In genomic region chr17:49762148-49762941, GRCh38 we compare ENCODE assay signal across 10 cellular contexts. TPM values are rescaled to one million over a fixed set of nuclear protein-coding genes. Genes with fewer than 3 reads are reported as not detected.
A peak's percentile ranks its signal among the peaks of the same experiment; 100 is the strongest.
DNase-seq lines count a peak whose midpoint lies in the region; ATAC-seq lines count a peak whose summit lies in the region.
"Had no signal": no experiment of that assay in that cellular context is flagged by ENCODE, and none has a peak within 500 bp of the region (broad histone marks: within the 10 kb centered on the region; RNA-seq: fewer than 3 reads in every experiment).

No MANE protein-coding gene starts in this region.

- POLR2A ChIA-PET in activated CD4-positive, alpha-beta T cell treated with anti-CD3 and anti-CD28 coated beads for 36 hours (lab: Charles Lee) = interaction anchor here (0.9 to 3.1 kb wide), 5 partner anchors 13 to 54 kb away, joined by 3 to 28 read pairs (median 17); partner anchors contain the start of genes KAT7 and SLC35B1

- peak overlapping the region; percentile 93 for H3K4me3 ChIP-seq in iPS-18a (ENCODE audit: low read length)

- peak overlapping the region; percentile 77 for H3K9ac ChIP-seq in iPS-18a (ENCODE audit: low read length)

- H3K9me3 Mint-ChIP-seq in activated CD4-positive, alpha-beta T cell treated with anti-CD3 and anti-CD28 coated beads for 36 hours (ENCODE audit: low read depth) = no peaks in the 10 kb centered on the region
- no peaks in the 10 kb centered on the region for H3K9me3 Mint-ChIP-seq in activated T-helper 17 cell treated with anti-CD3 and anti-CD28 coated beads, Interleukin-2, amount 50 U/mL, for 72 hours
- H3K9me3 Mint-ChIP-seq in stimulated activated naive CD8-positive, alpha-beta T cell treated with anti-CD3 and anti-CD28 coated beads, Interleukin-15, amount 100 ng/mL, for 72 hours = no peaks in the 10 kb centered on the region

- no peak for ATAC-seq in activated CD4-positive, alpha-beta T cell treated with anti-CD3 and anti-CD28 coated beads for 36 hours
- ATAC-seq in activated T-helper 17 cell treated with anti-CD3 and anti-CD28 coated beads, Interleukin-2, amount 50 U/mL, for 72 hours (replicated peaks) = no peak
- ATAC-seq in stimulated activated naive CD8-positive, alpha-beta T cell treated with anti-CD3 and anti-CD28 coated beads, Interleukin-15, amount 100 ng/mL, for 72 hours = no peak
- no peak for ATAC-seq in GM19351 (IDR thresholded peaks at IDR 0.05; ENCODE audit: unreplicated experiment)

- H3K4me1 ChIP-seq in iPS-18a (ENCODE audit: control insufficient read depth, low read depth, low read length) = peaks cover 16% of the 10 kb centered on the region

- no peak overlapping the region for H3K27ac ChIP-seq in iPS-18a (ENCODE audit: low read length)

- no peaks in the 10 kb centered on the region for H3K9me3 ChIP-seq in iPS-18a (ENCODE audit: control insufficient read depth, low read depth, low read length)

- peaks cover 63% of the 10 kb centered on the region for H3K4me1 Mint-ChIP-seq in activated CD4-positive, alpha-beta T cell treated with anti-CD3 and anti-CD28 coated beads for 36 hours
- peaks cover 41% of the 10 kb centered on the region for H3K4me1 Mint-ChIP-seq in activated T-helper 17 cell treated with anti-CD3 and anti-CD28 coated beads, Interleukin-2, amount 50 U/mL, for 72 hours
- peaks cover 68% of the 10 kb centered on the region for H3K4me1 Mint-ChIP-seq in stimulated activated naive CD8-positive, alpha-beta T cell treated with anti-CD3 and anti-CD28 coated beads, Interleukin-15, amount 100 ng/mL, for 72 hours

- DNase-seq in activated CD4-positive, alpha-beta T cell treated with anti-CD3 and anti-CD28 coated beads for 36 hours = no peak
- no peak for DNase-seq in activated CD4-positive, alpha-beta T cell treated with anti-CD3 and anti-CD28 coated beads, Interleukin-2, amount 50 U/mL, for 4 hours
- DNase-seq in stimulated activated naive CD8-positive, alpha-beta T cell treated with anti-CD3 and anti-CD28 coated beads, Interleukin-15, amount 100 ng/mL, for 72 hours = no peak
- DNase-seq in AG08396 (ENCODE audit: low spot score) (no peak), 8988T (no peak)
- DNase-seq: activated CD8-positive, alpha-beta memory T cell treated with anti-CD3 and anti-CD28 coated beads, Interleukin-2, amount 50 U/mL, for 48 hours; NCI-H2081 treated with DMSO at 0.1 percent for 48 hours had no signal

- peaks cover 5% of the 10 kb centered on the region for H3K36me3 Mint-ChIP-seq in activated CD4-positive, alpha-beta T cell treated with anti-CD3 and anti-CD28 coated beads for 36 hours (ENCODE audit: low read depth)
- peaks cover 24% of the 10 kb centered on the region for H3K36me3 Mint-ChIP-seq in activated T-helper 17 cell treated with anti-CD3 and anti-CD28 coated beads, Interleukin-2, amount 50 U/mL, for 72 hours (ENCODE audit: low read depth)

- no peaks in the 10 kb centered on the region for H3K36me3 ChIP-seq in iPS-18a (ENCODE audit: control insufficient read depth, low read depth, low read length)

- CTCF ChIA-PET in activated CD4-positive, alpha-beta T cell treated with anti-CD3 and anti-CD28 coated beads for 36 hours (lab: Charles Lee) = interaction anchor here (0.7 to 4.6 kb wide), 11 partner anchors 10 to 331 kb away, joined by 3 to 37 read pairs (median 4); partner anchors contain the start of genes KAT7 and SLC35B1

- intact Hi-C loops in activated CD4-positive, alpha-beta T cell treated with anti-CD3 and anti-CD28 coated beads for 36 hours (cut with DNase I, micrococcal nuclease) = no loop called here

- peaks cover 3% of the 10 kb centered on the region for H3K27me3 ChIP-seq in iPS-18a (ENCODE audit: control insufficient read depth, insufficient read depth, low read length)

- H3K27ac Mint-ChIP-seq in activated CD4-positive, alpha-beta T cell treated with anti-CD3 and anti-CD28 coated beads for 36 hours = peak overlapping the region; percentile 88
- peak overlapping the region; percentile 77 for H3K27ac Mint-ChIP-seq in activated T-helper 17 cell treated with anti-CD3 and anti-CD28 coated beads, Interleukin-2, amount 50 U/mL, for 72 hours
- no peak overlapping the region for H3K27ac Mint-ChIP-seq in stimulated activated naive CD8-positive, alpha-beta T cell treated with anti-CD3 and anti-CD28 coated beads, Interleukin-15, amount 100 ng/mL, for 72 hours

- no peaks in the 10 kb centered on the region for H3K27me3 Mint-ChIP-seq in activated CD4-positive, alpha-beta T cell treated with anti-CD3 and anti-CD28 coated beads for 36 hours
- no peaks in the 10 kb centered on the region for H3K27me3 Mint-ChIP-seq in activated T-helper 17 cell treated with anti-CD3 and anti-CD28 coated beads, Interleukin-2, amount 50 U/mL, for 72 hours
- peaks cover 8% of the 10 kb centered on the region for H3K27me3 Mint-ChIP-seq in stimulated activated naive CD8-positive, alpha-beta T cell treated with anti-CD3 and anti-CD28 coated beads, Interleukin-15, amount 100 ng/mL, for 72 hours

- H3K4me3 Mint-ChIP-seq in activated CD4-positive, alpha-beta T cell treated with anti-CD3 and anti-CD28 coated beads for 36 hours = peak overlapping the region; percentile 89
- peak overlapping the region; percentile 96 for H3K4me3 Mint-ChIP-seq in activated T-helper 17 cell treated with anti-CD3 and anti-CD28 coated beads, Interleukin-2, amount 50 U/mL, for 72 hours
- peak overlapping the region; percentile 95 to 100 for H3K4me3 Mint-ChIP-seq in stimulated activated naive CD8-positive, alpha-beta T cell treated with anti-CD3 and anti-CD28 coated beads, Interleukin-15, amount 100 ng/mL, for 72 hours

RNA-seq across cellular contexts. Expression of gene FAM117A, which starts 1.6 kb away (rescaled TPM):
- 10 to 100 TPM; 14.1 to 15.4 TPM for total RNA-seq in activated CD4-positive, alpha-beta T cell treated with anti-CD3 and anti-CD28 coated beads for 36 hours
- 10 to 100 TPM; 25.8 TPM for total RNA-seq in activated T-helper 17 cell treated with anti-CD3 and anti-CD28 coated beads, Interleukin-2, amount 50 U/mL, for 72 hours

RNA-seq across cellular contexts. Expression of gene KAT7, which starts 26.1 kb away (rescaled TPM):
- total RNA-seq in activated CD4-positive, alpha-beta T cell treated with anti-CD3 and anti-CD28 coated beads for 36 hours = 10 to 100 TPM; 63.5 to 93.0 TPM
- 10 to 100 TPM; 66.4 to 86.4 TPM for total RNA-seq in activated T-helper 17 cell treated with anti-CD3 and anti-CD28 coated beads, Interleukin-2, amount 50 U/mL, for 72 hours

RNA-seq across cellular contexts. Expression of gene SLC35B1, which starts 54.6 kb away (rescaled TPM):
- total RNA-seq in activated CD4-positive, alpha-beta T cell treated with anti-CD3 and anti-CD28 coated beads for 36 hours = 10 to 100 TPM; 43.9 to 59.4 TPM
- 10 to 100 TPM; 29.1 to 60.9 TPM for total RNA-seq in activated T-helper 17 cell treated with anti-CD3 and anti-CD28 coated beads, Interleukin-2, amount 50 U/mL, for 72 hours

Comparison
In these comparisons a context has a peak if more than half of its experiments do, and no peak if none do; other contexts are left out.
1. H3K27ac Mint-ChIP-seq: peak in activated CD4-positive, alpha-beta T cell treated with anti-CD3 and anti-CD28 coated beads for 36 hours (single experiment) and activated T-helper 17 cell treated with anti-CD3 and anti-CD28 coated beads, Interleukin-2, amount 50 U/mL, for 72 hours (single experiment); none in stimulated activated naive CD8-positive, alpha-beta T cell treated with anti-CD3 and anti-CD28 coated beads, Interleukin-15, amount 100 ng/mL, for 72 hours (0 of 2).
2. Peak in every context shown above with its lines, with median percentiles within 50 percentile points of each other: H3K4me3 Mint-ChIP-seq.